8 cellular contexts compared by ENCODE assay signal in the genomic region with DNA sequence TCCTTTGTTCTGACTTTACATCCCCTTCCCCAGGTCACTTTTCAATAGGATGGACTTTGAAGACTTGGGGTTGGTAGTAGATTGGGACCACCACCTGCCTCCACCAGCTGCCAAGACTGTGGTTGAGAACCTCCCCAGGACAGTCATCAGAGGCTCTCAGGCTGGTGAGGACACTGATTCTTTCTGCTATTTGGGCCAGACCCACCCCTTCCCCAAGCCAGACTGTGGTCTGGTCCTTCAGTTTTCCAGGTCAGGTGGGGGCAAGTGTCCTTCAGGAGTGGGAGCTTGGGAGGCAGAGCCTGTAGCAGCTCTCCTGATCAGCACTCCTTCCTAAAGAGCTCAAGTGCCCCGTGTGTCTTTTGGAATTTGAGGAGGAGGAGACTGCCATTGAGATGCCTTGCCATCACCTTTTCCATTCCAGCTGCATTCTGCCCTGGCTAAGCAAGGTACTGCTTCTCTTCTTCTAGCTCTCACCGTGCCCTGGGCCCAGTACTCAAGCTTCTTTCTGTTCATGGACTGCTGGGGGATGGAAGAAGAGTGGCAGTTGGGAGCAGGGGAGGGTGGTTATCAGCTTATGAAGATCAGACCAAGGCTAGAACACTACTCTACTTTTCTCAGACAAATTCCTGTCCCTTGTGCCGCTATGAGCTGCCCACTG. TPM values are rescaled to one million over a fixed set of nuclear protein-coding genes. Genes with fewer than 3 reads are reported as not detected.
A peak's percentile ranks its signal among the peaks of the same experiment; 100 is the strongest.
DNase-seq lines count a peak whose midpoint lies in the region; ATAC-seq and TF ChIP-seq lines count a peak whose summit lies in the region.

No MANE protein-coding gene starts in this region.

- H3K27me3 Mint-ChIP-seq in neural progenitor cell (ENCODE audit: insufficient read depth, low read depth): peaks cover 7% of the 10 kb centered on the region

- H3K4me1 ChIP-seq in BLaER1: peaks cover 33% of the 10 kb centered on the region
- peaks cover 5% of the 10 kb centered on the region; the same call in 1 of the 2 replicates for H3K4me1 ChIP-seq in MM.1S (ENCODE audit: low read length)
- H3K4me1 ChIP-seq in duodenal mucosa (ENCODE audit: control insufficient read depth in 1 of 2, insufficient read depth in 2 of 2, low read length in 2 of 2): peaks cover 28 to 40% of the 10 kb centered on the region in 2 donors
- peaks cover 8% of the 10 kb centered on the region for H3K4me1 ChIP-seq in neural progenitor cell

- no peaks in the 10 kb centered on the region for H3K36me3 Mint-ChIP-seq in neural progenitor cell

- no peaks in the 10 kb centered on the region for H3K9me3 Mint-ChIP-seq in neural progenitor cell

- H3K27ac ChIP-seq in BLaER1: peak overlapping the region; percentile 88; the same call in 1 of the 2 replicates
- no peak overlapping the region for H3K27ac ChIP-seq in MM.1S (ENCODE audit: low read length)
- H3K27ac ChIP-seq in duodenal mucosa (ENCODE audit: low read depth, low read length): no peak overlapping the region
- H3K27ac ChIP-seq in neural progenitor cell: no peak overlapping the region

- H3K9me2 ChIP-seq in MM.1S (replicated peaks; ENCODE audit: insufficient read depth, low read length): no peaks in the 10 kb centered on the region

- H3K4me3 ChIP-seq in BLaER1 (peak overlapping the region; percentile 95), MM.1S (ENCODE audit: low read length) (peak overlapping the region; percentile 88), duodenal mucosa (ENCODE audit: low read depth in 1 of 2, low read length in 2 of 2) (peak overlapping the region; percentile 94 to 96), neural progenitor cell (peak overlapping the region; percentile 76)

- peak overlapping the region; percentile 97 for H3K4me3 Mint-ChIP-seq in neural progenitor cell

- H2AFZ ChIP-seq in MM.1S (ENCODE audit: low read length) (no peak overlapping the region), neural progenitor cell (replicated peaks) (no peak overlapping the region)

- H3K9me3 ChIP-seq in BLaER1: no peaks in the 10 kb centered on the region
- H3K9me3 ChIP-seq in MM.1S (replicated peaks; ENCODE audit: insufficient read depth, low read length): no peaks in the 10 kb centered on the region
- no peaks in the 10 kb centered on the region for H3K9me3 ChIP-seq in duodenal mucosa (ENCODE audit: control insufficient read depth in 1 of 2, low read length in 2 of 2)
- H3K9me3 ChIP-seq in neural progenitor cell (ENCODE audit: low read depth): no peaks in the 10 kb centered on the region

- DNase-seq in MM.1S (no peak), neural progenitor cell (ENCODE audit: low spot score) (no peak), SW 1271 (lab: John Stamatoyannopoulos, UW) (no peak), DMS 273 (lab: John Stamatoyannopoulos, UW; ENCODE audit: unreplicated experiment) (no peak)

- no peaks in the 10 kb centered on the region for H3K27me3 ChIP-seq in BLaER1
- H3K27me3 ChIP-seq in MM.1S (replicated peaks; ENCODE audit: insufficient read depth, low read length): no peaks in the 10 kb centered on the region
- H3K27me3 ChIP-seq in duodenal mucosa (ENCODE audit: control insufficient read depth in 1 of 2, insufficient read depth in 2 of 2, low read length in 2 of 2): no peaks in the 10 kb centered on the region
- no peaks in the 10 kb centered on the region for H3K27me3 ChIP-seq in neural progenitor cell

- no peak overlapping the region for H3K27ac Mint-ChIP-seq in neural progenitor cell

- H3K79me2 ChIP-seq in MM.1S (ENCODE audit: low read length) (peaks cover 21% of the 10 kb centered on the region), neural progenitor cell (ENCODE audit: low read depth) (peaks cover 25% of the 10 kb centered on the region)

- H3K9ac ChIP-seq in BLaER1 (peak overlapping the region; percentile 92), MM.1S (ENCODE audit: low read length) (peak overlapping the region; percentile 77; the same call in 1 of the 2 replicates), duodenal mucosa (ENCODE audit: low read depth in 1 of 2, low read length in 2 of 2) (peak overlapping the region; percentile 85 to 95), neural progenitor cell (peak overlapping the region; percentile 65)

- TF ChIP-seq CTCF in MM.1S (IDR thresholded peaks at IDR 0.05; ENCODE audit: low read length) (no peak), neural progenitor cell (IDR thresholded peaks at IDR 0.05) (no peak)

- no peak for ATAC-seq in HG03565 (IDR thresholded peaks at IDR 0.05; ENCODE audit: unreplicated experiment)
- ATAC-seq in HG02571 (IDR thresholded peaks at IDR 0.05; ENCODE audit: unreplicated experiment): no peak

- peaks cover 36% of the 10 kb centered on the region; the same call in 1 of the 2 replicates for H4K20me1 ChIP-seq in BLaER1
- H4K20me1 ChIP-seq in MM.1S (ENCODE audit: insufficient read depth, low read length): no peaks in the 10 kb centered on the region
- peaks cover 13% of the 10 kb centered on the region for H4K20me1 ChIP-seq in neural progenitor cell (ENCODE audit: low read depth)

- peaks cover 60% of the 10 kb centered on the region for H3K36me3 ChIP-seq in BLaER1
- no peaks in the 10 kb centered on the region for H3K36me3 ChIP-seq in MM.1S (replicated peaks; ENCODE audit: insufficient read depth, low read length)
- peaks cover 9 to 29% of the 10 kb centered on the region in 2 donors for H3K36me3 ChIP-seq in duodenal mucosa (ENCODE audit: control insufficient read depth in 1 of 2, insufficient read depth in 2 of 2, low read length in 2 of 2)
- H3K36me3 ChIP-seq in neural progenitor cell: no peaks in the 10 kb centered on the region

- H3F3A ChIP-seq in MM.1S (ENCODE audit: insufficient read depth, low read length): 0 out of 2 replicates have a peak, but pooled peaks cover 10% of the 10 kb centered on the region
- peaks cover 3% of the 10 kb centered on the region for H3F3A ChIP-seq in neural progenitor cell (ENCODE audit: low read depth)

- H3K4me2 ChIP-seq in BLaER1 (peak overlapping the region; percentile 91), MM.1S (ENCODE audit: low read depth, low read length) (peak overlapping the region; percentile 70), neural progenitor cell (peak overlapping the region; percentile 87)

- H3K4me1 Mint-ChIP-seq in neural progenitor cell: peaks cover 32% of the 10 kb centered on the region

RNA-seq across cellular contexts. Expression of a gene that starts 1.1 kb away (rescaled TPM):
- total RNA-seq in neural progenitor cell (ENCODE audit: low replicate concordance): 81.3 and 113 TPM in 2 replicates

RNA-seq across cellular contexts. Expression of a gene that starts 5.9 kb away (rescaled TPM):
- total RNA-seq in neural progenitor cell (ENCODE audit: low replicate concordance): 7.2 and 12.5 TPM in 2 replicates

RNA-seq across cellular contexts. Expression of a gene that starts 12.4 kb away (rescaled TPM):
- total RNA-seq in neural progenitor cell (ENCODE audit: low replicate concordance): not detected in 2 replicates

RNA-seq across cellular contexts. Expression of a gene that starts 15.3 kb away (rescaled TPM):
- total RNA-seq in neural progenitor cell (ENCODE audit: low replicate concordance): 31.1 and 47.6 TPM in 2 replicates

RNA-seq across cellular contexts. Expression of a gene that starts 19.2 kb away (rescaled TPM):
- 0.52 and 2.4 TPM in 2 replicates for total RNA-seq in neural progenitor cell (ENCODE audit: low replicate concordance)
